8 cellular contexts compared by ENCODE assay signal in genomic region chr16:28950648-28951409, GRCh38. TPM values are rescaled to one million over a fixed set of nuclear protein-coding genes. Genes with fewer than 3 reads are reported as not detected.
A peak's percentile ranks its signal among the peaks of the same experiment; 100 is the strongest.
DNase-seq lines count a peak whose midpoint lies in the region; ATAC-seq and TF ChIP-seq lines count a peak whose summit lies in the region.

TSS of gene NFATC2IP (plus strand) at chr16:28950937. CDS start at chr16:28951012, 75 bp downstream.

- peak within 1 kb of the TSS; percentile 96 for H3K4me2 ChIP-seq in hepatocyte

- peaks cover 9% of the 10 kb centered on the region for H3K4me1 ChIP-seq in hepatocyte (ENCODE audit: insufficient read depth)

- WGBS in hepatocyte (ENCODE audit: low lambda C conversion rate, missing lambda C conversion rate): 2% methylated on average over 52 of the region's 79 CpGs

- ATAC-seq in GM18508 (IDR thresholded peaks at IDR 0.05; ENCODE audit: insufficient read depth, unreplicated experiment) (peak; percentile 88), HG03025 (IDR thresholded peaks at IDR 0.05; ENCODE audit: low FRiP score, unreplicated experiment) (peak; percentile 78)

- DNase-seq in NCI-H2081 (lab: John Stamatoyannopoulos, UW): peak; percentile 96 to 98
- peak; percentile 99 for DNase-seq in T1000 (lab: John Stamatoyannopoulos, UW)
- DNase-seq in astrocyte of the hippocampus (ENCODE audit: low read depth, low spot score): peak; percentile 100
- DNase-seq in hepatocyte (ENCODE audit: low spot score): peak; percentile 99
- peak; percentile 99 for DNase-seq in renal cortical epithelial cell (ENCODE audit: low read depth)
- no peak for DNase-seq in cortex of kidney (lab: John Stamatoyannopoulos, UW)

- peak within 1 kb of the TSS; percentile 59 for H3K27ac ChIP-seq in hepatocyte

- no peaks in the 10 kb centered on the region for H3K9me3 ChIP-seq in hepatocyte (ENCODE audit: low read depth)

- H2AFZ ChIP-seq in hepatocyte: peak within 1 kb of the TSS; percentile 65

- no peaks in the 10 kb centered on the region for H3K27me3 ChIP-seq in hepatocyte

- H3K9me2 ChIP-seq in hepatocyte (replicated peaks; ENCODE audit: insufficient read depth): no peaks in the 10 kb centered on the region

- H3K79me2 ChIP-seq in hepatocyte: peaks cover 26% of the 10 kb centered on the region

- no peaks in the 10 kb centered on the region for H4K20me1 ChIP-seq in hepatocyte (ENCODE audit: insufficient read depth, poor library complexity, severe bottlenecking)

- H3K4me3 ChIP-seq in hepatocyte: peak within 1 kb of the TSS; percentile 97

- no peak for TF ChIP-seq CTCF in hepatocyte (IDR thresholded peaks at IDR 0.05; ENCODE audit: poor library complexity)

- no peaks in the 10 kb centered on the region for H3K36me3 ChIP-seq in hepatocyte (replicated peaks; ENCODE audit: insufficient read depth, low read depth)

RNA-seq across cellular contexts. Expression of gene NFATC2IP, which starts in this region (rescaled TPM):
- total RNA-seq in hepatocyte: 17.3 and 17.4 TPM in 2 replicates
- polyA plus RNA-seq in hepatocyte: 19.7 and 22.3 TPM in 2 replicates
- total RNA-seq in renal cortical epithelial cell: 18.1 and 23.8 TPM in 2 replicates
